In the genomic region with DNA sequence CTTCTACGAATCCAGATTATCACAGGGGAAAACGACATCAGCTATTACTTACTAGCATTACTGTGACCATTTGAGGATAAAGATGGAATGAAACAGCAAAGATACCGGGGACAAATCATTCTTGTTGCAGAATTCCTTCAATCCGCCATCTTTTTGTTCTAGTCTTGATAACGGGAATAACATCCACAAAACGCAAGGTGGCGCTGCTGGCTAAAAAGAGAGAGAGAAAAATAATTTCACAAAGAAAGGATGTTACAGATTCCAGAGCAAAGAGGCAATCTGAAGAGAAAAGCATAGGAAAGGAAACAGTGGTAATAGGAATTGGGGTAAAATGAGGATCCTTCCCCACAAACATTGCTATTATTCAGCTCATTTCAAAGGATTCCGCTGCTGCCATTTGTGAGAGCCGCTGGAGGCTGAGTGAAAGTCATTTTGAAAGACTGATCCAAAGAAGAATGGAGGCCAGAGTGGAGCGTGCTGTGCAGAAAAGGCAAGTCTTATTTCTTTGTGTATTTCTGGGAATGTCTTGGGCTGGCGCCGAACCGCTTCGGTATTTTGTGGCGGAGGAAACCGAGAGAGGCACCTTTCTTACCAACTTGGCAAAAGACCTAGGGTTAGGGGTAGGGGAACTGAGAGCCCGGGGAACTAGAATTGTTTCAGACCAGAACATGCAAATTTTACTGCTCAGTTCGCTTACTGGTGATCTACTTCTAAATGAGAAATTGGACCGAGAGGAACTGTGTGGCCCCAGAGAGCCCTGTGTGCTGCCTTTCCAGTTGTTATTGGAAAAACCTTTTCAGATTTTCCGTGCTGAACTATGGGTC, we compare ENCODE assay signal across 8 cellular contexts. TPM values are rescaled to one million over a fixed set of nuclear protein-coding genes. Genes with fewer than 3 reads are reported as not detected.
A peak's percentile ranks its signal among the peaks of the same experiment; 100 is the strongest.
DNase-seq lines count a peak whose midpoint lies in the region; ATAC-seq and TF ChIP-seq lines count a peak whose summit lies in the region.

A gene (plus strand): TSS at position 264 of the 824 bp plus-strand sequence. CDS start 192 bp downstream, at position 456.

- DNase-seq in EL (peak; percentile 48), Panc1 (ENCODE audit: low read depth, low spot score) (no peak), fibroblast of lung (ENCODE audit: low read depth in 2 of 2) (peak; percentile 3 to 24), smooth muscle cell (lab: John Stamatoyannopoulos, UW; ENCODE audit: unreplicated experiment) (no peak), NCI-H1436 (lab: John Stamatoyannopoulos, UW) (no peak)

- no TSS peak for BruUV-seq in Panc1 (replicated peaks; lab: Mats Ljungman, UMichigan)

- H3K9me3 ChIP-seq in Panc1 (ENCODE audit: control insufficient read depth, insufficient read depth, low read depth, low read length) (no peaks in the 10 kb centered on the region), fibroblast of lung (ENCODE audit: control insufficient read depth, insufficient read depth, low read depth, low read length) (no peaks in the 10 kb centered on the region), smooth muscle cell (replicated peaks; ENCODE audit: low read depth) (no peaks in the 10 kb centered on the region)

- H4K20me1 ChIP-seq in fibroblast of lung (ENCODE audit: control insufficient read depth, extremely low read depth, insufficient read depth, low read length) (no peaks in the 10 kb centered on the region), smooth muscle cell (ENCODE audit: low read depth) (no peaks in the 10 kb centered on the region)

- H3F3A ChIP-seq in smooth muscle cell (ENCODE audit: low read depth) = no peaks in the 10 kb centered on the region

- H3K79me2 ChIP-seq in fibroblast of lung (ENCODE audit: control insufficient read depth, insufficient read depth, low read length) = no peaks in the 10 kb centered on the region
- no peaks in the 10 kb centered on the region for H3K79me2 ChIP-seq in smooth muscle cell (ENCODE audit: low read depth)

- H3K4me3 ChIP-seq in Panc1 (ENCODE audit: low read depth in 2 of 2, low read length in 2 of 2) (0 out of 4 replicates have a peak within 1 kb of the TSS, but pooled peaks of 1 of the 2 experiments have one; percentile 12), fibroblast of lung (replicated peaks in 1 of 4; ENCODE audit: control extremely low read depth in 1 of 4, insufficient read depth in 1 of 4, low read depth in 3 of 4, low read length in 4 of 4) (peak within 1 kb of the TSS in 2 of 4 experiments; percentile 28 to 30), smooth muscle cell (no peak within 1 kb of the TSS)

- H3K4me1 ChIP-seq in Panc1 (ENCODE audit: control insufficient read depth, insufficient read depth, low read length) (peaks cover 7% of the 10 kb centered on the region), fibroblast of lung (ENCODE audit: control insufficient read depth, extremely low read depth, insufficient read depth, low read length) (no peaks in the 10 kb centered on the region), smooth muscle cell (ENCODE audit: low read depth) (no peaks in the 10 kb centered on the region)

- 73% methylated on average over 20 of the region's 20 CpGs for WGBS in smooth muscle cell (ENCODE audit: low lambda C conversion rate)

- H3K4me2 ChIP-seq in fibroblast of lung (ENCODE audit: extremely low read depth, insufficient read depth, low read length) (no peak within 1 kb of the TSS), smooth muscle cell (no peak within 1 kb of the TSS)

- CTCF ChIA-PET in Panc1 (lab: Charles Lee) = interaction anchor here (1.2 kb wide), 1 partner anchor 78 kb away, joined by 6 read pairs; a partner anchor contains a TSS

- intact Hi-C loops in Panc1 (cut with micrococcal nuclease; ENCODE audit: unreplicated experiment) = no loop called here

- H3K36me3 ChIP-seq in Panc1 (ENCODE audit: control insufficient read depth, insufficient read depth, low read length) (no peaks in the 10 kb centered on the region), fibroblast of lung (ENCODE audit: control insufficient read depth, insufficient read depth, low read length) (no peaks in the 10 kb centered on the region), smooth muscle cell (ENCODE audit: low read depth) (no peaks in the 10 kb centered on the region)

- TF ChIP-seq CTCF in 22Rv1 (IDR thresholded peaks at IDR 0.05) (peak; percentile 86), Panc1 (IDR thresholded peaks at IDR 0.05) (peak; percentile 73), fibroblast of lung (conservative IDR thresholded peaks at IDR 0.05 in 1 of 2, IDR thresholded peaks at IDR 0.05 in 1 of 2; ENCODE audit: low read depth in 1 of 2, low read length in 2 of 2) (peak in 1 of 2 donors; percentile 24), smooth muscle cell (IDR thresholded peaks at IDR 0.05; ENCODE audit: borderline replicate concordance, insufficient read depth, poor library complexity, severe bottlenecking) (peak; percentile 18)

- H3K27ac ChIP-seq in 22Rv1 (no peak within 1 kb of the TSS), Panc1 (ENCODE audit: low read length) (no peak within 1 kb of the TSS), fibroblast of lung (ENCODE audit: insufficient read depth, low read length) (no peak within 1 kb of the TSS), smooth muscle cell (ENCODE audit: low read depth) (no peak within 1 kb of the TSS)

- in situ Hi-C loops in Panc1 (cut with HindIII; ENCODE audit: low pct_unique_long_range_greater_than_20kb, low sequenced_read_pairs) = no loop called here

- H2AFZ ChIP-seq in fibroblast of lung (ENCODE audit: low read length) = no peak within 1 kb of the TSS
- no peak within 1 kb of the TSS for H2AFZ ChIP-seq in smooth muscle cell (ENCODE audit: low read depth)

- H3K27me3 ChIP-seq in Panc1 (ENCODE audit: control insufficient read depth, insufficient read depth, low read length) = peaks cover 24% of the 10 kb centered on the region
- no peaks in the 10 kb centered on the region for H3K27me3 ChIP-seq in fibroblast of lung (ENCODE audit: control insufficient read depth, insufficient read depth, low read length)
- no peaks in the 10 kb centered on the region for H3K27me3 ChIP-seq in smooth muscle cell (ENCODE audit: low read depth)

- POLR2A ChIA-PET in Panc1 (lab: Charles Lee) = no interaction called here

- H3K9ac ChIP-seq in fibroblast of lung (ENCODE audit: insufficient read depth, low read length) (no peak within 1 kb of the TSS), smooth muscle cell (ENCODE audit: low read depth) (no peak within 1 kb of the TSS)

- ATAC-seq in Panc1 (no peak), esophagus mucosa (no peak), GM19023 (IDR thresholded peaks at IDR 0.05; ENCODE audit: unreplicated experiment) (no peak)

RNA-seq across cellular contexts. Expression of the gene that starts here (rescaled TPM):
- total RNA-seq in Panc1 (2021; ENCODE audit: unreplicated experiment) = 1.3 TPM
- 1.1 TPM for polyA plus RNA-seq in Panc1 (2012; ENCODE audit: insufficient read length)
- 1.0 and 1.5 TPM in 2 replicates for total RNA-seq in fibroblast of lung
- 0.28 and 0.61 TPM in 2 replicates for polyA plus RNA-seq in fibroblast of lung
- 0.21 and 0.40 TPM in 2 replicates for polyA plus RNA-seq in fibroblast of lung (2012)
- polyA minus RNA-seq in fibroblast of lung (ENCODE audit: low replicate concordance) = not detected in 2 replicates
- 0.76 and 1.4 TPM in 2 replicates for total RNA-seq in smooth muscle cell
- polyA plus RNA-seq in smooth muscle cell = 0.06 TPM in 1 of 2 replicates, not detected in the other
- total RNA-seq in esophagus mucosa = 0.20 TPM

Comparison
In these comparisons a context has a peak if more than half of its experiments do, and no peak if none do; other contexts are left out.
1. DNase-seq: peak in EL (single experiment) and fibroblast of lung (2 of 2); none in Panc1 (single experiment), smooth muscle cell (single experiment) and NCI-H1436 (single experiment).